ENCODE assay signal across 9 cellular contexts in genomic region chr20:1184638-1185315, GRCh38. TPM values are rescaled to one million over a fixed set of nuclear protein-coding genes. Genes with fewer than 3 reads are reported as not detected.
DNase-seq lines count a peak whose midpoint lies in the region; ATAC-seq, FAIRE-seq and TF ChIP-seq lines count a peak whose summit lies in the region.
"Had no signal": no experiment of that assay in that cellular context is flagged by ENCODE, and none has a peak within 500 bp of the region (broad histone marks: within the 10 kb centered on the region; RNA-seq: fewer than 3 reads in every experiment).

TSS of gene TMEM74B (minus strand) at chr20:1184981. CDS start at chr20:1183801, 1,180 bp downstream.

- H3K27me3 Mint-ChIP-seq in activated naive CD4-positive, alpha-beta T cell treated with anti-CD3 and anti-CD28 coated beads, Interleukin-2, amount 50 U/mL, for 24 hours: peaks cover 14% of the 10 kb centered on the region

- FAIRE-seq in urothelium cell line (lab: Jason Lieb, UNC): no peak
- FAIRE-seq: TTC549 had no signal

- in situ Hi-C loops in astrocyte of the spinal cord (cut with HindIII; ENCODE audit: low sequenced_read_pairs): no loop called here

- H3K4me3 ChIP-seq in astrocyte of the spinal cord (ENCODE audit: low read depth, low read length) (peak within 1 kb of the TSS; percentile 27), left lung (peak within 1 kb of the TSS; percentile 35 to 41)

- no peak within 1 kb of the TSS for H3K27ac ChIP-seq in left lung

- intact Hi-C loops in left lung (cut with DNase I): no loop called here

- H3K36me3 Mint-ChIP-seq in activated naive CD4-positive, alpha-beta T cell treated with anti-CD3 and anti-CD28 coated beads, Interleukin-2, amount 50 U/mL, for 24 hours: peaks cover 2% of the 10 kb centered on the region

- H3K36me3 ChIP-seq in left lung: peaks cover 0 to 7% of the 10 kb centered on the region in 2 donors

- H3K9me3 Mint-ChIP-seq in activated naive CD4-positive, alpha-beta T cell treated with anti-CD3 and anti-CD28 coated beads, Interleukin-2, amount 50 U/mL, for 24 hours: no peaks in the 10 kb centered on the region

- no peak for DNase-seq in activated naive CD4-positive, alpha-beta T cell treated with anti-CD3 and anti-CD28 coated beads, Interleukin-2, amount 50 U/mL, for 16 hours
- no peak for DNase-seq in astrocyte of the spinal cord (ENCODE audit: low read depth, low spot score)
- peak in 1 of 2 donors; percentile 71 for DNase-seq in left lung
- DNase-seq in urothelium cell line (ENCODE audit: low spot score): peak; percentile 30
- DNase-seq in EL: no peak
- no peak for DNase-seq in NCI-H1436 (lab: John Stamatoyannopoulos, UW)

- peak within 1 kb of the TSS; percentile 63 for H3K27ac Mint-ChIP-seq in activated naive CD4-positive, alpha-beta T cell treated with anti-CD3 and anti-CD28 coated beads, Interleukin-2, amount 50 U/mL, for 24 hours

- peak within 1 kb of the TSS; percentile 79 for H3K4me3 Mint-ChIP-seq in activated naive CD4-positive, alpha-beta T cell treated with anti-CD3 and anti-CD28 coated beads, Interleukin-2, amount 50 U/mL, for 24 hours

- H3K4me1 Mint-ChIP-seq in activated naive CD4-positive, alpha-beta T cell treated with anti-CD3 and anti-CD28 coated beads, Interleukin-2, amount 50 U/mL, for 24 hours: peaks cover 14% of the 10 kb centered on the region

- H3K4me1 ChIP-seq in left lung: peaks cover 5 to 13% of the 10 kb centered on the region in 2 donors

- no peak for TF ChIP-seq CTCF in astrocyte of the spinal cord (IDR thresholded peaks at IDR 0.05; ENCODE audit: low read depth, low read length)
- TF ChIP-seq CTCF in left lung (IDR thresholded peaks at IDR 0.05): no peak

- ATAC-seq in left lung (no peak), HG03457 (IDR thresholded peaks at IDR 0.05; ENCODE audit: unreplicated experiment) (no peak)

- H3K9me3 ChIP-seq in left lung: no peaks in the 10 kb centered on the region

- H3K27me3 ChIP-seq in left lung: peaks cover 10 to 46% of the 10 kb centered on the region in 2 donors

RNA-seq across cellular contexts. Expression of gene TMEM74B, which starts in this region (rescaled TPM):
- 1 to 10 TPM; 4.0 to 5.0 TPM for total RNA-seq in left lung
